In genomic region chr14:100791995-100792394, GRCh38 we compare ENCODE assay signal across 21 cellular contexts.
"Had no signal": no experiment of that assay in that cellular context is flagged by ENCODE, and none has a peak within 500 bp of the region (broad histone marks: within the 10 kb centered on the region; RNA-seq: fewer than 3 reads in every experiment).

No MANE protein-coding gene starts in this region.

- H3K4me1 ChIP-seq: left lung, lower lobe of right lung, pancreas, right lobe of liver, suprapubic skin, transverse colon, vagina had no signal

- H3K4me3 ChIP-seq: dorsolateral prefrontal cortex, left lung, lower lobe of right lung, pancreas, right lobe of liver, suprapubic skin, transverse colon, vagina had no signal

- DNase-seq: dorsolateral prefrontal cortex; effector CD4-positive, alpha-beta T cell; hippocampal formation; left cardiac atrium; lower lobe of right lung; naive B cell; nephron progenitor cell; occipital lobe; pancreas; right lobe of liver; small intestine; stimulated activated CD4-positive, alpha-beta T cell treated with anti-CD3 and anti-CD28 coated beads, Interleukin-12 subunit alpha, Interleukin-12 subunit beta, amount 100 ng/mL, for 4 hours; stimulated activated CD4-positive, alpha-beta T cell treated with anti-CD3 and anti-CD28 coated beads, Interleukin-1b, Interleukin-23, amount 100 ng/mL, for 48 hours; stimulated activated CD4-positive, alpha-beta T cell treated with anti-CD3 and anti-CD28 coated beads, Interleukin-4, amount 100 ng/mL, for 1 hour; stimulated activated CD8-positive, alpha-beta memory T cell treated with anti-CD3 and anti-CD28 coated beads, Interleukin-4, amount 100 ng/mL, for 48 hours; stimulated activated naive CD4-positive, alpha-beta T cell; stimulated activated naive CD8-positive, alpha-beta T cell treated with anti-CD3 and anti-CD28 coated beads, Interleukin-15, amount 100 ng/mL, for 72 hours; transverse colon had no signal

- H3K36me3 ChIP-seq: left lung, lower lobe of right lung, pancreas, right lobe of liver, suprapubic skin, transverse colon, vagina had no signal

- H3K27ac ChIP-seq: dorsolateral prefrontal cortex, left lung, lower lobe of right lung, pancreas, suprapubic skin, transverse colon, vagina had no signal

- H3K9me3 ChIP-seq: left lung, lower lobe of right lung, pancreas, right lobe of liver, suprapubic skin, transverse colon, vagina had no signal

- ATAC-seq: left cardiac atrium; left lung; lower lobe of right lung; pancreas; stimulated activated naive CD8-positive, alpha-beta T cell treated with anti-CD3 and anti-CD28 coated beads, Interleukin-15, amount 100 ng/mL, for 72 hours had no signal

- H3K27me3 ChIP-seq: pancreas, right lobe of liver, vagina had no signal
